ENCODE assay signal across 9 cellular contexts in the genomic region with DNA sequence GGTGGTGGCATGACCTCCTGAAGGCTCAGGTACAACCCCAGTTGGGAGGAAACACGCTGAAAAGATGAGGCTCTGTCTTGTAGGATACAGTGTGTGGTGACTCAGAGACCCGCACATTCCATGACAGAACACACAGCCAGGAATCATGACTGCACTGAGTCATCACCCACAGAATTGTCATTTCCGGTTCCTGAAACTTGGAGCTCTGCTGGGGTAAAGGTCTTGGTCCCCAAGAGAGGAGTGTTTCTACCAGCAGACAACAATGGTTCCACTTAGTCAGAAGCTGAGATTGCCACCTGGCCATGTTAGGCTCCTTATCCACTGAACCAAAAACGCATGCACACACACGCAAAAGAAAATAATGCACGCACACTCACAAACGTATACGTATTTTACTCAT. TPM values are rescaled to one million over a fixed set of nuclear protein-coding genes. Genes with fewer than 3 reads are reported as not detected.
DNase-seq lines count a peak whose midpoint lies in the region; ATAC-seq, FAIRE-seq and TF ChIP-seq lines count a peak whose summit lies in the region.
"Had no signal": no experiment of that assay in that cellular context is flagged by ENCODE, and none has a peak within 500 bp of the region (broad histone marks: within the 10 kb centered on the region; RNA-seq: fewer than 3 reads in every experiment).

No MANE protein-coding gene starts in this region.

- TF ChIP-seq CTCF in gastrocnemius medialis (IDR thresholded peaks at IDR 0.05 in 4 of 5, conservative IDR thresholded peaks at IDR 0.05 in 1 of 5), result no peak

- peak; percentile 81 for FAIRE-seq in H54 (lab: Jason Lieb, UNC)

- no peaks in the 10 kb centered on the region for H3K27me3 ChIP-seq in gastrocnemius medialis

- no peaks in the 10 kb centered on the region for H3K36me3 ChIP-seq in gastrocnemius medialis

- TF ChIP-seq POLR2A in H54 (IDR thresholded peaks at IDR 0.05; ENCODE audit: low read depth, low read length), result no peak
- no peak for TF ChIP-seq POLR2A in gastrocnemius medialis (IDR thresholded peaks at IDR 0.05)

- intact Hi-C loops in gastrocnemius medialis (cut with DNase I; ENCODE audit: low total_unique reads), result no loop called here

- peaks cover 56 to 66% of the 10 kb centered on the region in 2 donors for H3K4me1 ChIP-seq in gastrocnemius medialis
- H3K4me1 ChIP-seq: parathyroid adenoma had no signal

- H3K4me3 ChIP-seq in gastrocnemius medialis, result no peak overlapping the region

- no peaks in the 10 kb centered on the region for H3K9me3 ChIP-seq in gastrocnemius medialis

- DNase-seq in H54 (ENCODE audit: insufficient read length, low spot score), result peak; percentile 79
- peak; percentile 91 for DNase-seq in RPMI7951 (ENCODE audit: low read depth)
- peak; percentile 93 for DNase-seq in fibroblast of gingiva (ENCODE audit: low read depth)
- peak in 1 of 2 donors; percentile 58 for DNase-seq in gastrocnemius medialis
- DNase-seq in activated effector memory CD4-positive, alpha-beta T cell treated with Interleukin-2 at 50 U/mL for 16 hours, result no peak
- DNase-seq in DMS153 treated with DMSO at 0.1 percent for 48 hours (lab: John Stamatoyannopoulos, UW; ENCODE audit: unreplicated experiment), result no peak
- no peak for DNase-seq in stimulated activated naive CD8-positive, alpha-beta T cell treated with anti-CD3 and anti-CD28 coated beads, Interleukin-15, Interleukin-2, amounts not matched to agents 100 U/mL and 50 U/mL, for 24 hours
- DNase-seq in stimulated activated CD4-positive, alpha-beta T cell treated with anti-CD3 and anti-CD28 coated beads, Interleukin-2, amount 100 ng/mL, for 48 hours, result no peak

- in situ Hi-C loops in gastrocnemius medialis (cut with MboI; ENCODE audit: low sequenced_read_pairs in 4 of 4), result no loop called here

- ATAC-seq in gastrocnemius medialis, result peak; percentile 26 to 57
- ATAC-seq in stimulated activated naive CD8-positive, alpha-beta T cell treated with anti-CD3 and anti-CD28 coated beads, Interleukin-15, Interleukin-2, amounts not matched to agents 100 U/mL and 50 U/mL, for 24 hours, result no peak

- peak overlapping the region in 3 of 4 donors; percentile 24 to 58 (median 31) for H3K27ac ChIP-seq in gastrocnemius medialis
- H3K27ac ChIP-seq: parathyroid adenoma had no signal

RNA-seq across cellular contexts. Expression of a gene that starts 31.5 kb away (rescaled TPM):
- total RNA-seq in RPMI7951 (2014; rRNA removed; shearing (Covaris generic)), result 65.2 and 65.6 TPM in 2 replicates
- 100 to 1,000 TPM in 2 of 4 donors, 10 to 100 TPM in 2; 44.3 to 163 (median 105) TPM for total RNA-seq in gastrocnemius medialis

RNA-seq across cellular contexts. Expression of a gene that starts 40.0 kb away (rescaled TPM):
- 3.2 and 3.9 TPM in 2 replicates for total RNA-seq in RPMI7951 (2014; rRNA removed; shearing (Covaris generic))
- total RNA-seq in gastrocnemius medialis, result 10 to 100 TPM in 2 of 4 donors, 1 to 10 TPM in 2; 5.8 to 13.3 (median 8.6) TPM

RNA-seq across cellular contexts. Expression of a gene that starts 40.2 kb away (rescaled TPM):
- total RNA-seq in RPMI7951 (2014; rRNA removed; shearing (Covaris generic)), result not detected in 2 replicates
- total RNA-seq in gastrocnemius medialis, result not detected

Comparison
In these comparisons a context has a peak if more than half of its experiments do, and no peak if none do; other contexts are left out.
1. DNase-seq: peak in H54 (single experiment), RPMI7951 (single experiment) and fibroblast of gingiva (single experiment); none in activated effector memory CD4-positive, alpha-beta T cell treated with Interleukin-2 at 50 U/mL for 16 hours (single experiment), DMS153 treated with DMSO at 0.1 percent for 48 hours (single experiment), stimulated activated naive CD8-positive, alpha-beta T cell treated with anti-CD3 and anti-CD28 coated beads, Interleukin-15, Interleukin-2, amounts not matched to agents 100 U/mL and 50 U/mL, for 24 hours (single experiment) and stimulated activated CD4-positive, alpha-beta T cell treated with anti-CD3 and anti-CD28 coated beads, Interleukin-2, amount 100 ng/mL, for 48 hours (0 of 2).